8 cellular contexts compared by ENCODE assay signal in genomic region chr7:27745064-27745583, GRCh38. TPM values are rescaled to one million over a fixed set of nuclear protein-coding genes. Genes with fewer than 3 reads are reported as not detected.
DNase-seq lines count a peak whose midpoint lies in the region; ATAC-seq, FAIRE-seq and TF ChIP-seq lines count a peak whose summit lies in the region.

No MANE protein-coding gene starts in this region.

- peaks cover 0 to 57% (median 48%) of the 10 kb centered on the region in 12 donors for H3K4me1 ChIP-seq in heart left ventricle
- peaks cover 4% of the 10 kb centered on the region for H3K4me1 ChIP-seq in iPS-18a (ENCODE audit: control insufficient read depth, low read depth, low read length)

- intact Hi-C loops in heart left ventricle (cut with DNase I) (loop anchor here in 3 of 10 donors (5.0 to 10.0 kb wide), 3 partner anchors 177 to 280 kb away; no protein-coding TSS in a partner anchor), left ventricle myocardium superior (cut with micrococcal nuclease) (no loop called here)

- 6 to 17% (median 10%) methylated on average over 2 of the region's 2 CpGs for WGBS in heart left ventricle, 4 donors

- no peak overlapping the region for H3K9ac ChIP-seq in iPS-18a (ENCODE audit: low read length)

- H3K9me3 ChIP-seq in heart left ventricle (no peaks in the 10 kb centered on the region), WERI-Rb-1 (ENCODE audit: severe bottlenecking) (no peaks in the 10 kb centered on the region), iPS-18a (ENCODE audit: control insufficient read depth, low read depth, low read length) (no peaks in the 10 kb centered on the region)

- ATAC-seq in heart left ventricle (peak in 1 of 4 donors; percentile 23), left ventricle myocardium superior (no peak), GM18511 (IDR thresholded peaks at IDR 0.05; ENCODE audit: unreplicated experiment) (no peak)

- TF ChIP-seq CTCF in heart left ventricle (IDR thresholded peaks at IDR 0.05), result peak in 11 of 12 donors; percentile 34 to 62 (median 47)
- peak; percentile 87 for TF ChIP-seq CTCF in LNCAP (IDR thresholded peaks at IDR 0.05)
- TF ChIP-seq CTCF in WERI-Rb-1 (IDR thresholded peaks at IDR 0.05; ENCODE audit: low read depth, low read length), result peak; percentile 72

- H3K27me3 ChIP-seq in heart left ventricle (no peaks in the 10 kb centered on the region), WERI-Rb-1 (ENCODE audit: insufficient read depth, low read depth, severe bottlenecking) (no peaks in the 10 kb centered on the region), iPS-18a (ENCODE audit: control insufficient read depth, insufficient read depth, low read length) (no peaks in the 10 kb centered on the region)

- DNase-seq in heart left ventricle, result no peak
- DNase-seq in left ventricle myocardium superior, result no peak
- DNase-seq in WERI-Rb-1, result no peak
- peak; percentile 48 for DNase-seq in urothelium cell line (ENCODE audit: low spot score)
- no peak for DNase-seq in middle frontal gyrus (ENCODE audit: extremely low spot score, low spot score)

- TF ChIP-seq POLR2A in heart left ventricle (IDR thresholded peaks at IDR 0.05), result no peak

- H3K27ac ChIP-seq in heart left ventricle (peak overlapping the region in 7 of 12 donors; percentile 0 to 47 (median 20)), WERI-Rb-1 (no peak overlapping the region), iPS-18a (ENCODE audit: low read length) (peak overlapping the region; percentile 22)

- no peak overlapping the region for H3K4me3 ChIP-seq in heart left ventricle
- no peak overlapping the region for H3K4me3 ChIP-seq in WERI-Rb-1 (ENCODE audit: low read depth, low read length)
- H3K4me3 ChIP-seq in iPS-18a (ENCODE audit: low read length), result no peak overlapping the region

- FAIRE-seq in urothelium cell line (lab: Jason Lieb, UNC), result peak; percentile 74

- H3K36me3 ChIP-seq in heart left ventricle, result peaks cover 0 to 19% (median 18%) of the 10 kb centered on the region in 9 donors
- H3K36me3 ChIP-seq in WERI-Rb-1, result peaks cover 18% of the 10 kb centered on the region
- H3K36me3 ChIP-seq in iPS-18a (ENCODE audit: control insufficient read depth, low read depth, low read length), result peaks cover 16% of the 10 kb centered on the region

RNA-seq across cellular contexts. Expression of gene TAX1BP1, which starts 5.2 kb away (rescaled TPM):
- total RNA-seq in heart left ventricle (100 to 1,000 TPM; 128 to 190 (median 173) TPM), left ventricle myocardium superior (161 TPM)
- polyA plus RNA-seq in heart left ventricle, result 100 to 1,000 TPM in 1 of 2 donors, 10 to 100 TPM in 1; 91.2 to 147 TPM
